Comparison of ENCODE assay signal across 1 cellular context in the genomic region with DNA sequence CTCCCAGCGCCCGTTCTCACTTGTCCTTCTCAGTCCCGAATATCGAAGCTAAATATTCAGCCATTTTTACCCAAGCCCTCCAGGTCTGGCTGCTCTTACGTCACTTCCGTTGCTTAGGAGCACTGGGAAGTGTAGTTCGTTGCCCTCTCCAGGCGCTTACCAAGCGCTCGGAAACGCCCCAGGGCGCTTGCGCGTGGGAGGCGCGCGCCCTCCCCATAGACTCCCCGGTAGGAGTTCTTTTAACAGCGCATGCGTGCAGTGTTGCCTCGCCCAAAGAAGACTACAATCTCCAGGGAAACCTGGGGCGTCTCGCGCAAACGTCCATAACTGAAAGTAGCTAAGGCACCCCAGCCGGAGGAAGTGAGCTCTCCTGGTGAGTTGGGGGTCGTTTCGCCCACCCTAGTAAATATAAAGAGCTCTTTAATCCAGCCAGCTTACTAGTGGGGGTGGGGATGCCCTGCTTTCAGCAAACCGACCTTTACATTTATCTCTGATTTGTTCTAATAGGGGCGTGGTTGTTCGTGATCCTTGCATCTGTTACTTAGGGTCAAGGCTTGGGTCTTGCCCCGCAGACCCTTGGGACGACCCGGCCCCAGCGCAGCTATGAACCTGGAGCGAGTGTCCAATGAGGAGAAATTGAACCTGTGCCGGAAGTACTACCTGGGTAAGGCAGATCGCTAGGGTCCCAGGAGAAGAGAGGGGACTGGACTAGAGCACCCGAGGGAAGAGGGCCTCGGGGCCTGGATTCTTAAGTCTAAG.
TF ChIP-seq lines count a peak whose summit lies in the region.

A gene with protein sequence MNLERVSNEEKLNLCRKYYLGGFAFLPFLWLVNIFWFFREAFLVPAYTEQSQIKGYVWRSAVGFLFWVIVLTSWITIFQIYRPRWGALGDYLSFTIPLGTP (plus strand): TSS at position 324 of the 759 bp plus-strand sequence. CDS start 280 bp downstream, at position 604.
A gene with protein sequence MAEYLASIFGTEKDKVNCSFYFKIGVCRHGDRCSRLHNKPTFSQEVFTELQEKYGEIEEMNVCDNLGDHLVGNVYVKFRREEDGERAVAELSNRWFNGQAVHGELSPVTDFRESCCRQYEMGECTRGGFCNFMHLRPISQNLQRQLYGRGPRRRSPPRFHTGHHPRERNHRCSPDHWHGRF (minus strand): TSS at position 91 of the 759 bp plus-strand sequence. CDS start 27 bp downstream, at position 64.

TF ChIP-seq in GM12878, 131 proteins besides CTCF, POLR2A, EP300 and RAD21 (continued from another document and continues in another):
- TF ChIP-seq, protein P1, sequence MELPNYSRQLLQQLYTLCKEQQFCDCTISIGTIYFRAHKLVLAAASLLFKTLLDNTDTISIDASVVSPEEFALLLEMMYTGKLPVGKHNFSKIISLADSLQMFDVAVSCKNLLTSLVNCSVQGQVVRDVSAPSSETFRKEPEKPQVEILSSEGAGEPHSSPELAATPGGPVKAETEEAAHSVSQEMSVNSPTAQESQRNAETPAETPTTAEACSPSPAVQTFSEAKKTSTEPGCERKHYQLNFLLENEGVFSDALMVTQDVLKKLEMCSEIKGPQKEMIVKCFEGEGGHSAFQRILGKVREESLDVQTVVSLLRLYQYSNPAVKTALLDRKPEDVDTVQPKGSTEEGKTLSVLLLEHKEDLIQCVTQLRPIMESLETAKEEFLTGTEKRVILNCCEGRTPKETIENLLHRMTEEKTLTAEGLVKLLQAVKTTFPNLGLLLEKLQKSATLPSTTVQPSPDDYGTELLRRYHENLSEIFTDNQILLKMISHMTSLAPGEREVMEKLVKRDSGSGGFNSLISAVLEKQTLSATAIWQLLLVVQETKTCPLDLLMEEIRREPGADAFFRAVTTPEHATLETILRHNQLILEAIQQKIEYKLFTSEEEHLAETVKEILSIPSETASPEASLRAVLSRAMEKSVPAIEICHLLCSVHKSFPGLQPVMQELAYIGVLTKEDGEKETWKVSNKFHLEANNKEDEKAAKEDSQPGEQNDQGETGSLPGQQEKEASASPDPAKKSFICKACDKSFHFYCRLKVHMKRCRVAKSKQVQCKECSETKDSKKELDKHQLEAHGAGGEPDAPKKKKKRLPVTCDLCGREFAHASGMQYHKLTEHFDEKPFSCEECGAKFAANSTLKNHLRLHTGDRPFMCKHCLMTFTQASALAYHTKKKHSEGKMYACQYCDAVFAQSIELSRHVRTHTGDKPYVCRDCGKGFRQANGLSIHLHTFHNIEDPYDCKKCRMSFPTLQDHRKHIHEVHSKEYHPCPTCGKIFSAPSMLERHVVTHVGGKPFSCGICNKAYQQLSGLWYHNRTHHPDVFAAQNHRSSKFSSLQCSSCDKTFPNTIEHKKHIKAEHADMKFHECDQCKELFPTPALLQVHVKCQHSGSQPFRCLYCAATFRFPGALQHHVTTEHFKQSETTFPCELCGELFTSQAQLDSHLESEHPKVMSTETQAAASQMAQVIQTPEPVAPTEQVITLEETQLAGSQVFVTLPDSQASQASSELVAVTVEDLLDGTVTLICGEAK (IDR thresholded peaks at IDR 0.05; ENCODE audit: borderline replicate concordance), result peak; percentile 91
- TF ChIP-seq STAT1 (conservative IDR thresholded peaks at IDR 0.05) (peak; percentile 56; the same call in 1 of the 2 replicates), JUNB (IDR thresholded peaks at IDR 0.05) (no peak), BCL11A (IDR thresholded peaks at IDR 0.05; ENCODE audit: low read depth, low read length) (no peak), SMAD1 (IDR thresholded peaks at IDR 0.05; ENCODE audit: low read depth, partially characterized antibody) (no peak), ETV6 (conservative IDR thresholded peaks at IDR 0.05 in 1 of 2, IDR thresholded peaks at IDR 0.05 in 1 of 2; ENCODE audit: borderline replicate concordance in 1 of 2, low read depth in 1 of 2) (no peak), JUND (IDR thresholded peaks at IDR 0.05; ENCODE audit: low read depth, low read length) (0 out of 2 replicates have a peak, but pooled peaks have one; percentile 28), RCOR1 (conservative IDR thresholded peaks at IDR 0.05; ENCODE audit: low read depth, low read length) (no peak), SREBF1 (IDR thresholded peaks at IDR 0.05; ENCODE audit: low read length) (peak; percentile 66), CHD2 (IDR thresholded peaks at IDR 0.05; ENCODE audit: borderline replicate concordance, low read depth, low read length) (peak; percentile 71; the same call in 1 of the 2 replicates), KDM1A (IDR thresholded peaks at IDR 0.05; ENCODE audit: borderline replicate concordance) (no peak), SP1 (IDR thresholded peaks at IDR 0.05; ENCODE audit: low read depth, low read length) (peak; percentile 26), CREB1 (IDR thresholded peaks at IDR 0.05; ENCODE audit: low read depth) (peak; percentile 94), FOXM1 (IDR thresholded peaks at IDR 0.05; ENCODE audit: low read depth, low read length) (no peak), SREBF2 (IDR thresholded peaks at IDR 0.05; ENCODE audit: low read length) (no peak), ZNF217 (IDR thresholded peaks at IDR 0.05) (no peak), POLR2AphosphoS5 (IDR thresholded peaks at IDR 0.05; ENCODE audit: low read length) (peak; percentile 47; the same call in 1 of the 2 replicates), NFIC (IDR thresholded peaks at IDR 0.05; ENCODE audit: low read depth, low read length) (no peak), ZZZ3 (IDR thresholded peaks at IDR 0.05; ENCODE audit: control insufficient read depth, insufficient read length, low read depth) (no peak), RBBP5 (conservative IDR thresholded peaks at IDR 0.05) (no peak), ZNF274 (IDR thresholded peaks at IDR 0.05; ENCODE audit: insufficient read depth, insufficient read length) (no peak), STAT3 (IDR thresholded peaks at IDR 0.05; ENCODE audit: low read depth, low read length) (no peak), POU2F2 (IDR thresholded peaks at IDR 0.05; ENCODE audit: borderline replicate concordance, low read depth, low read length) (peak; percentile 34; the same call in 1 of the 3 replicates), IKZF1 (conservative IDR thresholded peaks at IDR 0.05) (peak; percentile 97), SUZ12 (IDR thresholded peaks at IDR 0.05; ENCODE audit: unreplicated experiment) (no peak), CEBPB (IDR thresholded peaks at IDR 0.05; ENCODE audit: borderline replicate concordance in 1 of 2, low read depth in 2 of 2, low read length in 2 of 2) (no peak), FOXK2 (IDR thresholded peaks at IDR 0.05) (no peak), NBN (IDR thresholded peaks at IDR 0.05) (no peak; the same call in 1 of the 2 replicates)
- TF ChIP-seq, protein P2, sequence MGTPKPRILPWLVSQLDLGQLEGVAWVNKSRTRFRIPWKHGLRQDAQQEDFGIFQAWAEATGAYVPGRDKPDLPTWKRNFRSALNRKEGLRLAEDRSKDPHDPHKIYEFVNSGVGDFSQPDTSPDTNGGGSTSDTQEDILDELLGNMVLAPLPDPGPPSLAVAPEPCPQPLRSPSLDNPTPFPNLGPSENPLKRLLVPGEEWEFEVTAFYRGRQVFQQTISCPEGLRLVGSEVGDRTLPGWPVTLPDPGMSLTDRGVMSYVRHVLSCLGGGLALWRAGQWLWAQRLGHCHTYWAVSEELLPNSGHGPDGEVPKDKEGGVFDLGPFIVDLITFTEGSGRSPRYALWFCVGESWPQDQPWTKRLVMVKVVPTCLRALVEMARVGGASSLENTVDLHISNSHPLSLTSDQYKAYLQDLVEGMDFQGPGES (IDR thresholded peaks at IDR 0.05), result no peak
- TF ChIP-seq, protein P3, sequence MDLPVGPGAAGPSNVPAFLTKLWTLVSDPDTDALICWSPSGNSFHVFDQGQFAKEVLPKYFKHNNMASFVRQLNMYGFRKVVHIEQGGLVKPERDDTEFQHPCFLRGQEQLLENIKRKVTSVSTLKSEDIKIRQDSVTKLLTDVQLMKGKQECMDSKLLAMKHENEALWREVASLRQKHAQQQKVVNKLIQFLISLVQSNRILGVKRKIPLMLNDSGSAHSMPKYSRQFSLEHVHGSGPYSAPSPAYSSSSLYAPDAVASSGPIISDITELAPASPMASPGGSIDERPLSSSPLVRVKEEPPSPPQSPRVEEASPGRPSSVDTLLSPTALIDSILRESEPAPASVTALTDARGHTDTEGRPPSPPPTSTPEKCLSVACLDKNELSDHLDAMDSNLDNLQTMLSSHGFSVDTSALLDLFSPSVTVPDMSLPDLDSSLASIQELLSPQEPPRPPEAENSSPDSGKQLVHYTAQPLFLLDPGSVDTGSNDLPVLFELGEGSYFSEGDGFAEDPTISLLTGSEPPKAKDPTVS (IDR thresholded peaks at IDR 0.05; ENCODE audit: low read depth, low read length), result no peak
- TF ChIP-seq, protein P4, sequence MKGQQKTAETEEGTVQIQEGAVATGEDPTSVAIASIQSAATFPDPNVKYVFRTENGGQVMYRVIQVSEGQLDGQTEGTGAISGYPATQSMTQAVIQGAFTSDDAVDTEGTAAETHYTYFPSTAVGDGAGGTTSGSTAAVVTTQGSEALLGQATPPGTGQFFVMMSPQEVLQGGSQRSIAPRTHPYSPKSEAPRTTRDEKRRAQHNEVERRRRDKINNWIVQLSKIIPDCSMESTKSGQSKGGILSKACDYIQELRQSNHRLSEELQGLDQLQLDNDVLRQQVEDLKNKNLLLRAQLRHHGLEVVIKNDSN (IDR thresholded peaks at IDR 0.05; ENCODE audit: borderline replicate concordance, extremely low read length, insufficient read depth, low read depth, low read length), result no peak
- TF ChIP-seq, protein P5, sequence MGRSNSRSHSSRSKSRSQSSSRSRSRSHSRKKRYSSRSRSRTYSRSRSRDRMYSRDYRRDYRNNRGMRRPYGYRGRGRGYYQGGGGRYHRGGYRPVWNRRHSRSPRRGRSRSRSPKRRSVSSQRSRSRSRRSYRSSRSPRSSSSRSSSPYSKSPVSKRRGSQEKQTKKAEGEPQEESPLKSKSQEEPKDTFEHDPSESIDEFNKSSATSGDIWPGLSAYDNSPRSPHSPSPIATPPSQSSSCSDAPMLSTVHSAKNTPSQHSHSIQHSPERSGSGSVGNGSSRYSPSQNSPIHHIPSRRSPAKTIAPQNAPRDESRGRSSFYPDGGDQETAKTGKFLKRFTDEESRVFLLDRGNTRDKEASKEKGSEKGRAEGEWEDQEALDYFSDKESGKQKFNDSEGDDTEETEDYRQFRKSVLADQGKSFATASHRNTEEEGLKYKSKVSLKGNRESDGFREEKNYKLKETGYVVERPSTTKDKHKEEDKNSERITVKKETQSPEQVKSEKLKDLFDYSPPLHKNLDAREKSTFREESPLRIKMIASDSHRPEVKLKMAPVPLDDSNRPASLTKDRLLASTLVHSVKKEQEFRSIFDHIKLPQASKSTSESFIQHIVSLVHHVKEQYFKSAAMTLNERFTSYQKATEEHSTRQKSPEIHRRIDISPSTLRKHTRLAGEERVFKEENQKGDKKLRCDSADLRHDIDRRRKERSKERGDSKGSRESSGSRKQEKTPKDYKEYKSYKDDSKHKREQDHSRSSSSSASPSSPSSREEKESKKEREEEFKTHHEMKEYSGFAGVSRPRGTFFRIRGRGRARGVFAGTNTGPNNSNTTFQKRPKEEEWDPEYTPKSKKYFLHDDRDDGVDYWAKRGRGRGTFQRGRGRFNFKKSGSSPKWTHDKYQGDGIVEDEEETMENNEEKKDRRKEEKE (IDR thresholded peaks at IDR 0.05), result no peak
- TF ChIP-seq, protein P6, sequence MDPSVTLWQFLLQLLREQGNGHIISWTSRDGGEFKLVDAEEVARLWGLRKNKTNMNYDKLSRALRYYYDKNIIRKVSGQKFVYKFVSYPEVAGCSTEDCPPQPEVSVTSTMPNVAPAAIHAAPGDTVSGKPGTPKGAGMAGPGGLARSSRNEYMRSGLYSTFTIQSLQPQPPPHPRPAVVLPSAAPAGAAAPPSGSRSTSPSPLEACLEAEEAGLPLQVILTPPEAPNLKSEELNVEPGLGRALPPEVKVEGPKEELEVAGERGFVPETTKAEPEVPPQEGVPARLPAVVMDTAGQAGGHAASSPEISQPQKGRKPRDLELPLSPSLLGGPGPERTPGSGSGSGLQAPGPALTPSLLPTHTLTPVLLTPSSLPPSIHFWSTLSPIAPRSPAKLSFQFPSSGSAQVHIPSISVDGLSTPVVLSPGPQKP (IDR thresholded peaks at IDR 0.05; ENCODE audit: low read depth, low read length), result peak; percentile 78
- TF ChIP-seq, protein P7, sequence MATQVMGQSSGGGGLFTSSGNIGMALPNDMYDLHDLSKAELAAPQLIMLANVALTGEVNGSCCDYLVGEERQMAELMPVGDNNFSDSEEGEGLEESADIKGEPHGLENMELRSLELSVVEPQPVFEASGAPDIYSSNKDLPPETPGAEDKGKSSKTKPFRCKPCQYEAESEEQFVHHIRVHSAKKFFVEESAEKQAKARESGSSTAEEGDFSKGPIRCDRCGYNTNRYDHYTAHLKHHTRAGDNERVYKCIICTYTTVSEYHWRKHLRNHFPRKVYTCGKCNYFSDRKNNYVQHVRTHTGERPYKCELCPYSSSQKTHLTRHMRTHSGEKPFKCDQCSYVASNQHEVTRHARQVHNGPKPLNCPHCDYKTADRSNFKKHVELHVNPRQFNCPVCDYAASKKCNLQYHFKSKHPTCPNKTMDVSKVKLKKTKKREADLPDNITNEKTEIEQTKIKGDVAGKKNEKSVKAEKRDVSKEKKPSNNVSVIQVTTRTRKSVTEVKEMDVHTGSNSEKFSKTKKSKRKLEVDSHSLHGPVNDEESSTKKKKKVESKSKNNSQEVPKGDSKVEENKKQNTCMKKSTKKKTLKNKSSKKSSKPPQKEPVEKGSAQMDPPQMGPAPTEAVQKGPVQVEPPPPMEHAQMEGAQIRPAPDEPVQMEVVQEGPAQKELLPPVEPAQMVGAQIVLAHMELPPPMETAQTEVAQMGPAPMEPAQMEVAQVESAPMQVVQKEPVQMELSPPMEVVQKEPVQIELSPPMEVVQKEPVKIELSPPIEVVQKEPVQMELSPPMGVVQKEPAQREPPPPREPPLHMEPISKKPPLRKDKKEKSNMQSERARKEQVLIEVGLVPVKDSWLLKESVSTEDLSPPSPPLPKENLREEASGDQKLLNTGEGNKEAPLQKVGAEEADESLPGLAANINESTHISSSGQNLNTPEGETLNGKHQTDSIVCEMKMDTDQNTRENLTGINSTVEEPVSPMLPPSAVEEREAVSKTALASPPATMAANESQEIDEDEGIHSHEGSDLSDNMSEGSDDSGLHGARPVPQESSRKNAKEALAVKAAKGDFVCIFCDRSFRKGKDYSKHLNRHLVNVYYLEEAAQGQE (IDR thresholded peaks at IDR 0.05; ENCODE audit: low read depth, low read length), result no peak
- TF ChIP-seq, protein P8, sequence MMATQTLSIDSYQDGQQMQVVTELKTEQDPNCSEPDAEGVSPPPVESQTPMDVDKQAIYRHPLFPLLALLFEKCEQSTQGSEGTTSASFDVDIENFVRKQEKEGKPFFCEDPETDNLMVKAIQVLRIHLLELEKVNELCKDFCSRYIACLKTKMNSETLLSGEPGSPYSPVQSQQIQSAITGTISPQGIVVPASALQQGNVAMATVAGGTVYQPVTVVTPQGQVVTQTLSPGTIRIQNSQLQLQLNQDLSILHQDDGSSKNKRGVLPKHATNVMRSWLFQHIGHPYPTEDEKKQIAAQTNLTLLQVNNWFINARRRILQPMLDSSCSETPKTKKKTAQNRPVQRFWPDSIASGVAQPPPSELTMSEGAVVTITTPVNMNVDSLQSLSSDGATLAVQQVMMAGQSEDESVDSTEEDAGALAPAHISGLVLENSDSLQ (IDR thresholded peaks at IDR 0.05), result 0 out of 2 replicates have a peak, but pooled peaks have one; percentile 2
- TF ChIP-seq, protein P9, sequence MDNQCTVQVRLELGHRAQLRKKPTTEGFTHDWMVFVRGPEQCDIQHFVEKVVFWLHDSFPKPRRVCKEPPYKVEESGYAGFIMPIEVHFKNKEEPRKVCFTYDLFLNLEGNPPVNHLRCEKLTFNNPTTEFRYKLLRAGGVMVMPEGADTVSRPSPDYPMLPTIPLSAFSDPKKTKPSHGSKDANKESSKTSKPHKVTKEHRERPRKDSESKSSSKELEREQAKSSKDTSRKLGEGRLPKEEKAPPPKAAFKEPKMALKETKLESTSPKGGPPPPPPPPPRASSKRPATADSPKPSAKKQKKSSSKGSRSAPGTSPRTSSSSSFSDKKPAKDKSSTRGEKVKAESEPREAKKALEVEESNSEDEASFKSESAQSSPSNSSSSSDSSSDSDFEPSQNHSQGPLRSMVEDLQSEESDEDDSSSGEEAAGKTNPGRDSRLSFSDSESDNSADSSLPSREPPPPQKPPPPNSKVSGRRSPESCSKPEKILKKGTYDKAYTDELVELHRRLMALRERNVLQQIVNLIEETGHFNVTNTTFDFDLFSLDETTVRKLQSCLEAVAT (IDR thresholded peaks at IDR 0.05), result 0 out of 2 replicates have a peak, but pooled peaks have one; percentile 1
